In genomic region chr20:460707-461106, GRCh38 we compare ENCODE assay signal across 8 cellular contexts. TPM values are rescaled to one million over a fixed set of nuclear protein-coding genes. Genes with fewer than 3 reads are reported as not detected.
DNase-seq lines count a peak whose midpoint lies in the region; ATAC-seq, FAIRE-seq and TF ChIP-seq lines count a peak whose summit lies in the region.

No MANE protein-coding gene starts in this region.

- DNase-seq in COLO829 (ENCODE audit: low spot score) (peak; percentile 80), M059J (ENCODE audit: low read depth) (peak; percentile 37), cardiac fibroblast (ENCODE audit: low read depth in 2 of 2) (peak; percentile 32 to 38), NCI-H1694 treated with DMSO at 0.1 percent for 48 hours (lab: John Stamatoyannopoulos, UW) (no peak), BE2C (no peak), GM12892 (ENCODE audit: insufficient read length) (no peak)

- H3K4me1 ChIP-seq in BE2C, result no peaks in the 10 kb centered on the region

- H3K36me3 ChIP-seq in neural cell (ENCODE audit: insufficient read depth, low read length) (no peaks in the 10 kb centered on the region), BE2C (no peaks in the 10 kb centered on the region)

- ATAC-seq in HG03108 (IDR thresholded peaks at IDR 0.05; ENCODE audit: unreplicated experiment), result no peak

- no peak for TF ChIP-seq EP300 in neural cell (conservative IDR thresholded peaks at IDR 0.05; ENCODE audit: poor library complexity, severe bottlenecking)

- no peak for TF ChIP-seq POLR2A in GM12892 (IDR thresholded peaks at IDR 0.05; ENCODE audit: low read depth, low read length)

- no peak for TF ChIP-seq CTCF in cardiac fibroblast (IDR thresholded peaks at IDR 0.05; ENCODE audit: low read depth, low read length)
- no peak for TF ChIP-seq CTCF in neural cell (IDR thresholded peaks at IDR 0.05; ENCODE audit: poor library complexity, severe bottlenecking)
- TF ChIP-seq CTCF in BE2C (IDR thresholded peaks at IDR 0.05; ENCODE audit: low read depth, low read length), result no peak

- H3K9me2 ChIP-seq in neural cell (ENCODE audit: insufficient read depth, low read length), result no peaks in the 10 kb centered on the region

- H3K27me3 ChIP-seq in neural cell (ENCODE audit: insufficient read depth, low read depth, low read length) (no peaks in the 10 kb centered on the region), BE2C (no peaks in the 10 kb centered on the region)

- FAIRE-seq in GM12892 (lab: Jason Lieb, UNC), result no peak

- H3K27ac ChIP-seq in neural cell (ENCODE audit: low read length), result no peak overlapping the region

- H3K79me2 ChIP-seq in neural cell (replicated peaks; ENCODE audit: insufficient read depth, low read length), result peaks cover 39% of the 10 kb centered on the region

- H3K4me3 ChIP-seq in cardiac fibroblast (replicated peaks in 1 of 2; ENCODE audit: low read depth in 2 of 2, low read length in 2 of 2) (peak overlapping the region; percentile 78 to 80), neural cell (ENCODE audit: low read length) (peak overlapping the region; percentile 95), BE2C (ENCODE audit: low read depth, low read length) (no peak overlapping the region; the same call in 1 of the 2 replicates)

- TF ChIP-seq RAD21 in neural cell (conservative IDR thresholded peaks at IDR 0.05), result no peak

- H3F3A ChIP-seq in neural cell (ENCODE audit: insufficient read depth, low read length, poor library complexity, severe bottlenecking), result no peaks in the 10 kb centered on the region

- H3K9ac ChIP-seq in neural cell (ENCODE audit: low read length), result no peak overlapping the region

- H3K4me2 ChIP-seq in neural cell (ENCODE audit: low read length), result peak overlapping the region; percentile 58

- no peaks in the 10 kb centered on the region for H3K9me3 ChIP-seq in neural cell (ENCODE audit: low read length)
- H3K9me3 ChIP-seq in BE2C, result no peaks in the 10 kb centered on the region

- no peaks in the 10 kb centered on the region for H4K20me1 ChIP-seq in neural cell (ENCODE audit: insufficient read depth)

- H2AFZ ChIP-seq in neural cell (ENCODE audit: low read depth, low read length), result no peak overlapping the region

TF ChIP-seq in neural cell, 6 proteins besides CTCF, POLR2A, EP300 and RAD21:
- no peak for TF ChIP-seq POLR2AphosphoS5 (IDR thresholded peaks at IDR 0.05)
- TF ChIP-seq SMC3 (conservative IDR thresholded peaks at IDR 0.05; ENCODE audit: poor library complexity), result no peak
- no peak for TF ChIP-seq EZH2 (IDR thresholded peaks at IDR 0.05; ENCODE audit: borderline replicate concordance, insufficient read depth, low read length, poor library complexity, severe bottlenecking)
- no peak for TF ChIP-seq REST (IDR thresholded peaks at IDR 0.05; ENCODE audit: borderline replicate concordance)
- no peak for TF ChIP-seq TAF1 (IDR thresholded peaks at IDR 0.05; ENCODE audit: low read depth)
- TF ChIP-seq MXI1 (conservative IDR thresholded peaks at IDR 0.05; ENCODE audit: poor library complexity, severe bottlenecking), result no peak

RNA-seq across cellular contexts. Expression of gene TBC1D20, which starts 1.6 kb away (rescaled TPM):
- 42.4 and 53.2 TPM in 2 replicates for total RNA-seq in M059J (2014; rRNA removed; shearing (Covaris generic))
- polyA plus RNA-seq in neural cell, result 25.1 and 28.4 TPM in 2 replicates
- 26.8 and 27.6 TPM in 2 replicates for polyA minus RNA-seq in neural cell
- 17.9 TPM for polyA plus RNA-seq in BE2C (2012; ENCODE audit: insufficient read depth, insufficient read length, low read depth)
- polyA plus RNA-seq in GM12892 (2012; ENCODE audit: missing spikeins), result 9.1 TPM

RNA-seq across cellular contexts. Expression of gene RBCK1, which starts 52.6 kb away (rescaled TPM):
- 132 and 155 TPM in 2 replicates for total RNA-seq in M059J (2014; rRNA removed; shearing (Covaris generic))
- polyA plus RNA-seq in neural cell, result 38.4 and 60.2 TPM in 2 replicates
- polyA minus RNA-seq in neural cell, result 23.1 and 23.2 TPM in 2 replicates
- polyA plus RNA-seq in BE2C (2012; ENCODE audit: insufficient read depth, insufficient read length, low read depth), result 91.3 TPM
- 64.6 TPM for polyA plus RNA-seq in GM12892 (2012; ENCODE audit: missing spikeins)

Comparison
In these comparisons a context has a peak if more than half of its experiments do, and no peak if none do; other contexts are left out.
1. DNase-seq: peak in COLO829 (single experiment), M059J (single experiment) and cardiac fibroblast (2 of 2); none in NCI-H1694 treated with DMSO at 0.1 percent for 48 hours (single experiment), BE2C (single experiment) and GM12892 (single experiment).